In genomic region chr14:35404246-35404495, GRCh38 we compare ENCODE assay signal across 8 cellular contexts. TPM values are rescaled to one million over a fixed set of nuclear protein-coding genes. Genes with fewer than 3 reads are reported as not detected.
A peak's percentile ranks its signal among the peaks of the same experiment; 100 is the strongest.
DNase-seq lines count a peak whose midpoint lies in the region; ATAC-seq, FAIRE-seq and TF ChIP-seq lines count a peak whose summit lies in the region.

No MANE protein-coding gene starts in this region.

- dilution Hi-C loops in endothelial cell of umbilical vein (cut with MboI; ENCODE audit: extremely low pct_ligation_motif_present, low sequenced_read_pairs) = no loop called here

- H3K27ac Mint-ChIP-seq in progenitor cell of endocrine pancreas = peak overlapping the region; percentile 99

- H3K27ac ChIP-seq in endothelial cell of umbilical vein (ENCODE audit: insufficient read depth, low read depth, low read length) = peak overlapping the region; percentile 97

- BruUV-seq in endothelial cell of umbilical vein (replicated peaks; lab: Mats Ljungman, UMichigan) = no TSS peak

- H3K27me3 ChIP-seq in NT2/D1 (ENCODE audit: insufficient read depth, insufficient read length) (no peaks in the 10 kb centered on the region), endothelial cell of umbilical vein (ENCODE audit: control insufficient read depth in 2 of 2, insufficient read depth in 2 of 2, low read length in 2 of 2) (no peaks in the 10 kb centered on the region)

- H3K36me3 ChIP-seq in NT2/D1 (ENCODE audit: insufficient read depth, insufficient read length, low read length) (peaks cover 37% of the 10 kb centered on the region), endothelial cell of umbilical vein (ENCODE audit: control insufficient read depth in 2 of 2, extremely low read depth in 1 of 2, insufficient read depth in 2 of 2, low read length in 2 of 2) (peaks cover 15 to 21% of the 10 kb centered on the region in 2 experiments)

- no peak for TF ChIP-seq POLR2A in endothelial cell of umbilical vein (IDR thresholded peaks at IDR 0.05; ENCODE audit: low read depth, low read length)

- peaks cover 27% of the 10 kb centered on the region for H3K4me1 Mint-ChIP-seq in progenitor cell of endocrine pancreas (ENCODE audit: low read depth)

- no peak overlapping the region for H3K4me2 ChIP-seq in endothelial cell of umbilical vein (ENCODE audit: insufficient read depth, low read length)

- H3K9me3 ChIP-seq in NT2/D1 (ENCODE audit: insufficient read depth, low read length) (no peaks in the 10 kb centered on the region), endothelial cell of umbilical vein (replicated peaks; ENCODE audit: control insufficient read depth, insufficient read depth, low read length) (no peaks in the 10 kb centered on the region)

- POLR2A ChIA-PET in endothelial cell of umbilical vein (lab: Charles Lee) = interaction anchor here (0.6 to 2.4 kb wide), 16 partner anchors 10 to 358 kb away, joined by 3 to 16 read pairs (median 6); partner anchors contain the start of genes FAM177A1, PPP2R3C, PRORP and PSMA6

- ATAC-seq in GM18498 (IDR thresholded peaks at IDR 0.05; ENCODE audit: unreplicated experiment) (peak; percentile 18), HG03045 (IDR thresholded peaks at IDR 0.05; ENCODE audit: unreplicated experiment) (no peak)

- H3K79me2 ChIP-seq in endothelial cell of umbilical vein (ENCODE audit: control insufficient read depth, insufficient read depth, low read length) = peaks cover 23% of the 10 kb centered on the region

- no peaks in the 10 kb centered on the region for H3K27me3 Mint-ChIP-seq in progenitor cell of endocrine pancreas

- no peaks in the 10 kb centered on the region for H4K20me1 ChIP-seq in endothelial cell of umbilical vein (replicated peaks; ENCODE audit: control insufficient read depth, extremely low read depth, insufficient read depth, low read length)

- DNase-seq in NT2/D1 (ENCODE audit: low read depth, low spot score) = no peak
- no peak for DNase-seq in endothelial cell of umbilical vein (ENCODE audit: low read depth, low spot score)
- DNase-seq in progenitor cell of endocrine pancreas (ENCODE audit: low spot score, unreplicated experiment) = no peak
- no peak for DNase-seq in CD1c-positive myeloid dendritic cell (ENCODE audit: extremely low spot score)
- no peak for DNase-seq in NCI-H2171 (lab: John Stamatoyannopoulos, UW)
- no peak for DNase-seq in NCI-H187 treated with DMSO at 0.1 percent for 48 hours (lab: John Stamatoyannopoulos, UW)

- peak overlapping the region; percentile 95 for H3K4me3 Mint-ChIP-seq in progenitor cell of endocrine pancreas (ENCODE audit: low read depth)

- H3K9me1 ChIP-seq in endothelial cell of umbilical vein (replicated peaks; ENCODE audit: control insufficient read depth, extremely low read depth, insufficient read depth, low read length) = no peaks in the 10 kb centered on the region

- no peak for FAIRE-seq in endothelial cell of umbilical vein (lab: Jason Lieb, UNC)

- peaks cover 12% of the 10 kb centered on the region for H3K4me1 ChIP-seq in NT2/D1 (ENCODE audit: insufficient read depth, insufficient read length)
- H3K4me1 ChIP-seq in endothelial cell of umbilical vein (ENCODE audit: control insufficient read depth, extremely low read depth, insufficient read depth, low read length) = peaks cover 45% of the 10 kb centered on the region

- CTCF ChIA-PET in endothelial cell of umbilical vein (lab: Charles Lee) = interaction anchor here (0.6 to 4.3 kb wide), 20 partner anchors 10 to 283 kb away, joined by 3 to 53 read pairs (median 7); partner anchors contain the start of genes PPP2R3C and PSMA6

- H3K9me3 Mint-ChIP-seq in progenitor cell of endocrine pancreas (ENCODE audit: low read depth) = no peaks in the 10 kb centered on the region

- intact Hi-C loops in endothelial cell of umbilical vein (cut with micrococcal nuclease) = loop anchor here (1.0 to 5.0 kb wide), 6 partner anchors 9 to 622 kb away; partner anchors contain the start of gene PSMA6

- peak overlapping the region; percentile 38 for H2AFZ ChIP-seq in endothelial cell of umbilical vein (ENCODE audit: low read depth, low read length)

- peak overlapping the region; percentile 88 for H3K4me3 ChIP-seq in NT2/D1 (ENCODE audit: insufficient read length, low read depth)
- H3K4me3 ChIP-seq in endothelial cell of umbilical vein (replicated peaks in 1 of 3; ENCODE audit: insufficient read depth in 1 of 3, low read depth in 1 of 3, low read length in 3 of 3) = peak overlapping the region; percentile 74 to 89 (median 76)

- peaks cover 14% of the 10 kb centered on the region for H3K36me3 Mint-ChIP-seq in progenitor cell of endocrine pancreas (ENCODE audit: insufficient read depth)

- TF ChIP-seq CTCF in endothelial cell of umbilical vein (IDR thresholded peaks at IDR 0.05; ENCODE audit: extremely low read depth in 1 of 2, insufficient read depth in 1 of 2, low read depth in 1 of 2, low read length in 2 of 2) = no peak
- TF ChIP-seq CTCF in progenitor cell of endocrine pancreas (IDR thresholded peaks at IDR 0.05; ENCODE audit: unreplicated experiment) = no peak

- H3K9ac ChIP-seq in NT2/D1 (ENCODE audit: insufficient read length, low read depth) = peak overlapping the region; percentile 95
- peak overlapping the region; percentile 99 for H3K9ac ChIP-seq in endothelial cell of umbilical vein (replicated peaks; ENCODE audit: extremely low read depth, insufficient read depth, low read length)

TF ChIP-seq in endothelial cell of umbilical vein, 7 proteins besides CTCF, POLR2A, EP300 and RAD21:
- TF ChIP-seq JUN (IDR thresholded peaks at IDR 0.05; ENCODE audit: borderline replicate concordance, insufficient read depth, insufficient read length, low read depth) (no peak), MYC (IDR thresholded peaks at IDR 0.05; ENCODE audit: low read depth, low read length) (no peak), EZH2 (IDR thresholded peaks at IDR 0.05; ENCODE audit: borderline replicate concordance, low read depth, low read length, severe bottlenecking) (no peak), FOS (IDR thresholded peaks at IDR 0.05; ENCODE audit: borderline replicate concordance, insufficient read depth, low read length) (no peak), GATA2 (IDR thresholded peaks at IDR 0.05; ENCODE audit: insufficient read depth, insufficient read length, low read depth, low read length) (no peak), POLR2AphosphoS5 (IDR thresholded peaks at IDR 0.05; ENCODE audit: insufficient read depth, low read depth, low read length) (no peak)
- TF ChIP-seq, protein P1, sequence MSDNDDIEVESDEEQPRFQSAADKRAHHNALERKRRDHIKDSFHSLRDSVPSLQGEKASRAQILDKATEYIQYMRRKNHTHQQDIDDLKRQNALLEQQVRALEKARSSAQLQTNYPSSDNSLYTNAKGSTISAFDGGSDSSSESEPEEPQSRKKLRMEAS (IDR thresholded peaks at IDR 0.05; ENCODE audit: insufficient read depth, insufficient read length) = no peak

RNA-seq across cellular contexts. Expression of gene NFKBIA, which starts 0.4 kb away (rescaled TPM):
- total RNA-seq in endothelial cell of umbilical vein = 52.5 and 55.7 TPM in 2 replicates
- 80.3 and 82.8 TPM in 2 replicates for polyA plus RNA-seq in endothelial cell of umbilical vein
- 59.3 and 76.4 TPM in 2 replicates for polyA plus RNA-seq in endothelial cell of umbilical vein (2011; cell fraction: cytosol; rRNA removed)
- 246 and 311 TPM in 2 replicates for polyA plus RNA-seq in endothelial cell of umbilical vein (2011; cell fraction: nucleus; rRNA removed)
- 41.8 and 54.3 TPM in 2 replicates for polyA plus RNA-seq in endothelial cell of umbilical vein (2012)
- 118 and 161 TPM in 2 replicates for polyA minus RNA-seq in endothelial cell of umbilical vein
- polyA minus RNA-seq in endothelial cell of umbilical vein (2011; cell fraction: cytosol; rRNA and poly(A)+ RNA removed) = 147 TPM
- polyA minus RNA-seq in endothelial cell of umbilical vein (2011; cell fraction: nucleus; rRNA and poly(A)+ RNA removed) = 215 and 321 TPM in 2 replicates
- 31.8 and 35.7 TPM in 2 replicates for total RNA-seq in progenitor cell of endocrine pancreas
